In the genomic region with DNA sequence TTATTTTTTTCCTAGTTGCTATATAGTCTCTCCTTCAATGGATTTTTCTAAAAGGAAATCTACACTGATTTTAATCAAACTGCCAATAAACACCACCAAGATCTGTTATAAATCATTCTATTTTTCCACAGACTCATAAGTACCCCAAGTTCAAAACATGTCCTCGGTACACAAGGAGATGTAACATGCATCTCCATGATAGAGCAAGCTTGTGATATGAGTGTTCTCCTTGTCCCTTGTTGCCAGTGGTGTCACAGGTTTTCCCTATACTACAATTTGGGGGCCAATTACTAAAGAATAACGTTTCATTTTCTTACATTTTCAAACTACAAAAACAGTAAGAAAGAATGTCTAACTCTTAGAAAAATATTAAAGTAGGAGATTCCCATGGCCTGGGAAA, we compare ENCODE assay signal across 9 cellular contexts. TPM values are rescaled to one million over a fixed set of nuclear protein-coding genes. Genes with fewer than 3 reads are reported as not detected.
DNase-seq lines count a peak whose midpoint lies in the region; ATAC-seq and TF ChIP-seq lines count a peak whose summit lies in the region.
"Had no signal": no experiment of that assay in that cellular context is flagged by ENCODE, and none has a peak within 500 bp of the region (broad histone marks: within the 10 kb centered on the region; RNA-seq: fewer than 3 reads in every experiment).

No MANE protein-coding gene starts in this region.

- H3K4me1 ChIP-seq in SJCRH30: no peaks in the 10 kb centered on the region
- peaks cover 3 to 5% of the 10 kb centered on the region in 2 donors for H3K4me1 ChIP-seq in thoracic aorta (ENCODE audit: control insufficient read depth in 1 of 2, low read depth in 2 of 2)

- H3K36me3 Mint-ChIP-seq in activated T-cell treated with anti-CD3 and anti-CD28 coated beads, Interleukin-2, amount 50 U/mL, for 72 hours (ENCODE audit: insufficient read depth in 2 of 2): peaks cover 10 to 16% of the 10 kb centered on the region in 2 donors

- H3K27ac Mint-ChIP-seq in activated T-cell treated with anti-CD3 and anti-CD28 coated beads, Interleukin-2, amount 50 U/mL, for 72 hours: peak overlapping the region; percentile 97

- peak overlapping the region; percentile 88 to 96 for H3K4me3 Mint-ChIP-seq in activated T-cell treated with anti-CD3 and anti-CD28 coated beads, Interleukin-2, amount 50 U/mL, for 72 hours

- no peaks in the 10 kb centered on the region for H3K9me3 Mint-ChIP-seq in activated T-cell treated with anti-CD3 and anti-CD28 coated beads, Interleukin-2, amount 50 U/mL, for 72 hours

- peak; percentile 36 to 56 for ATAC-seq in activated T-cell treated with anti-CD3 and anti-CD28 coated beads, Interleukin-2, amount 50 U/mL, for 72 hours (replicated peaks in 1 of 2)
- ATAC-seq in thoracic aorta (ENCODE audit: insufficient number of reproducible peaks, low FRiP score, low read depth) (no peak), GM19351 (IDR thresholded peaks at IDR 0.05; ENCODE audit: unreplicated experiment) (no peak)

- H3K27ac ChIP-seq in SJCRH30 (no peak overlapping the region), thoracic aorta (peak overlapping the region; percentile 52 to 57)

- no peak for TF ChIP-seq CTCF in thoracic aorta (IDR thresholded peaks at IDR 0.05)

- H3K27me3 ChIP-seq in SJCRH30: no peaks in the 10 kb centered on the region
- no peaks in the 10 kb centered on the region for H3K27me3 ChIP-seq in thoracic aorta (replicated peaks; ENCODE audit: insufficient read depth)

- H3K27me3 Mint-ChIP-seq in activated T-cell treated with anti-CD3 and anti-CD28 coated beads, Interleukin-2, amount 50 U/mL, for 72 hours (ENCODE audit: low read depth): peaks cover 18% of the 10 kb centered on the region

- peaks cover 64% of the 10 kb centered on the region for H3K4me1 Mint-ChIP-seq in activated T-cell treated with anti-CD3 and anti-CD28 coated beads, Interleukin-2, amount 50 U/mL, for 72 hours (ENCODE audit: low read depth)

- H3K4me3 ChIP-seq in SJCRH30 (peak overlapping the region; percentile 46), thoracic aorta (peak overlapping the region; percentile 64)

- H3K36me3 ChIP-seq in SJCRH30 (no peaks in the 10 kb centered on the region), thoracic aorta (no peaks in the 10 kb centered on the region)

- H3K9me3 ChIP-seq in SJCRH30 (replicated peaks): no peaks in the 10 kb centered on the region
- no peaks in the 10 kb centered on the region for H3K9me3 ChIP-seq in thoracic aorta

- DNase-seq in activated T-cell treated with anti-CD3 and anti-CD28 coated beads, Interleukin-2, amount 50 U/mL, for 72 hours: no peak
- DNase-seq in activated T-cell treated with anti-CD3 and anti-CD28 coated beads for 4 hours: no peak
- DNase-seq in SJCRH30: no peak
- peak; percentile 3 for DNase-seq in fibroblast of peridontal ligament (ENCODE audit: extremely low read depth)
- DNase-seq in thoracic aorta (ENCODE audit: low spot score): no peak
- no peak for DNase-seq in stimulated activated CD4-positive, alpha-beta T cell treated with anti-CD3 and anti-CD28 coated beads, Interleukin-2, amount 100 ng/mL, for 48 hours
- DNase-seq in ecto neural progenitor cell (ENCODE audit: low spot score): no peak
- DNase-seq: midbrain had no signal

RNA-seq across cellular contexts. Expression of a gene that starts 0.5 kb away (rescaled TPM):
- 10 to 100 TPM; 85.6 to 91.1 TPM for total RNA-seq in activated T-cell treated with anti-CD3 and anti-CD28 coated beads, Interleukin-2, amount 50 U/mL, for 72 hours
- 10.8 TPM in 2 replicates for total RNA-seq in SJCRH30 (2014; rRNA removed; shearing (Covaris generic))
- 10 to 100 TPM; 25.7 to 34.8 TPM for total RNA-seq in thoracic aorta

Comparison
In these comparisons a context has a peak if more than half of its experiments do, and no peak if none do; other contexts are left out.
1. ATAC-seq: peak in activated T-cell treated with anti-CD3 and anti-CD28 coated beads, Interleukin-2, amount 50 U/mL, for 72 hours (2 of 2); none in thoracic aorta (single experiment) and GM19351 (single experiment).